ENCODE assay signal across 27 cellular contexts in genomic region chr2:126623000-126623399, GRCh38. TPM values are rescaled to one million over a fixed set of nuclear protein-coding genes. Genes with fewer than 3 reads are reported as not detected.
A peak's percentile ranks its signal among the peaks of the same experiment; 100 is the strongest.
DNase-seq lines count a peak whose midpoint lies in the region; ATAC-seq, FAIRE-seq and TF ChIP-seq lines count a peak whose summit lies in the region.
"Had no signal": no experiment of that assay in that cellular context is flagged by ENCODE, and none has a peak within 500 bp of the region (broad histone marks: within the 10 kb centered on the region; RNA-seq: fewer than 3 reads in every experiment).

No MANE protein-coding gene starts in this region.

- no peak overlapping the region for H3K9ac ChIP-seq in K562 (ENCODE audit: insufficient read depth in 1 of 2, low read depth in 2 of 2, low read length in 2 of 2)
- H3K9ac ChIP-seq: BLaER1 had no signal

- H3K36me3 Mint-ChIP-seq in activated CD4-positive, alpha-beta T cell treated with anti-CD3 and anti-CD28 coated beads, Interleukin-2, amount 10 ng/mL, durations not matched to agents 24 days and 14 days (ENCODE audit: low read depth): no peaks in the 10 kb centered on the region
- H3K36me3 Mint-ChIP-seq: CD14-positive monocyte; CD4-positive, alpha-beta memory T cell; CD4-positive, CD25-positive, alpha-beta regulatory T cell had no signal

- H2AFZ ChIP-seq in K562 (ENCODE audit: low read depth, low read length): no peak overlapping the region

- no peaks in the 10 kb centered on the region for H3K9me1 ChIP-seq in K562 (ENCODE audit: control insufficient read depth, insufficient read depth, low read length)

- H3K9me3 Mint-ChIP-seq in activated CD4-positive, alpha-beta T cell treated with anti-CD3 and anti-CD28 coated beads, Interleukin-2, amount 10 ng/mL, durations not matched to agents 24 days and 14 days: peaks cover 10% of the 10 kb centered on the region
- H3K9me3 Mint-ChIP-seq: CD4-positive, alpha-beta memory T cell; CD8-positive, alpha-beta memory T cell had no signal

- no peak for FAIRE-seq in A549 (lab: Jason Lieb, UNC)
- no peak for FAIRE-seq in K562 (lab: Jason Lieb, UNC)
- FAIRE-seq: GM12878, GM12892, GM18507 had no signal

- H4K20me1 ChIP-seq in K562 (replicated peaks; ENCODE audit: control insufficient read depth, insufficient read depth, low read length): no peaks in the 10 kb centered on the region
- H4K20me1 ChIP-seq: BLaER1 had no signal

- TF ChIP-seq CTCF in A549 (IDR thresholded peaks at IDR 0.05) (no peak), K562 (IDR thresholded peaks at IDR 0.05 in 2 of 3, conservative IDR thresholded peaks at IDR 0.05 in 1 of 3; ENCODE audit: insufficient read depth in 2 of 3, low read depth in 1 of 3, low read length in 3 of 3) (no peak)

- H3K27ac Mint-ChIP-seq in activated CD4-positive, alpha-beta T cell treated with anti-CD3 and anti-CD28 coated beads, Interleukin-2, amount 10 ng/mL, durations not matched to agents 24 days and 14 days: no peak overlapping the region
- H3K27ac Mint-ChIP-seq: CD4-positive, alpha-beta memory T cell; CD4-positive, CD25-positive, alpha-beta regulatory T cell; CD8-positive, alpha-beta memory T cell had no signal

- H3K27me3 ChIP-seq in K562 (ENCODE audit: control insufficient read depth in 2 of 2, insufficient read depth in 2 of 2, low read length in 2 of 2): no peaks in the 10 kb centered on the region; a peak in 1 of 5 replicates
- H3K27me3 ChIP-seq: BE2C, BLaER1 had no signal

- H3K4me3 Mint-ChIP-seq in activated CD4-positive, alpha-beta T cell treated with anti-CD3 and anti-CD28 coated beads, Interleukin-2, amount 10 ng/mL, durations not matched to agents 24 days and 14 days: no peak overlapping the region
- H3K4me3 Mint-ChIP-seq: CD14-positive monocyte; CD4-positive, alpha-beta memory T cell; CD4-positive, CD25-positive, alpha-beta regulatory T cell; CD8-positive, alpha-beta memory T cell had no signal

- 2% methylated on average over 3 of the region's 3 CpGs for WGBS in A549 (ENCODE audit: missing lambda C conversion rate)
- 9% methylated on average over 3 of the region's 3 CpGs for WGBS in K562 (ENCODE audit: insufficient coverage, low coverage, missing lambda C conversion rate)

- ATAC-seq in A549 (no peak), K562 (no peak), HG03571 (IDR thresholded peaks at IDR 0.05; ENCODE audit: unreplicated experiment) (no peak)
- ATAC-seq: GM12878 had no signal

- intact Hi-C loops in activated CD4-positive, alpha-beta T cell treated with anti-CD3 and anti-CD28 coated beads, Interleukin-2, amount 10 ng/mL, durations not matched to agents 24 days and 14 days (cut with micrococcal nuclease): no loop called here
- intact Hi-C loops in K562 (cut with micrococcal nuclease): no loop called here

- CTCF ChIA-PET in A549 (lab: Yijun Ruan, JAX) (no interaction called here), K562 (lab: Yijun Ruan, JAX; ENCODE audit: low intra/inter-chr PET ratio) (no interaction called here)

- in situ Hi-C loops in K562 (cut with MboI): no loop called here

- no peak overlapping the region for H3K27ac ChIP-seq in A549
- no peak overlapping the region for H3K27ac ChIP-seq in K562 (ENCODE audit: extremely low read depth, low read depth, low read length)
- H3K27ac ChIP-seq: 22Rv1, BLaER1 had no signal

- no peak overlapping the region for H3K4me2 ChIP-seq in A549
- H3K4me2 ChIP-seq in K562 (ENCODE audit: insufficient read depth, low read length): no peak overlapping the region
- H3K4me2 ChIP-seq: BLaER1 had no signal

- no TSS peak for BruUV-seq in K562 (replicated peaks; lab: Mats Ljungman, UMichigan)

- POLR2A ChIA-PET in A549 (lab: Yijun Ruan, JAX) (no interaction called here), K562 (lab: Yijun Ruan, JAX) (no interaction called here)

- no peaks in the 10 kb centered on the region for H3K36me3 ChIP-seq in K562 (ENCODE audit: control insufficient read depth, insufficient read depth, low read length)
- H3K36me3 ChIP-seq: BE2C, BLaER1 had no signal

- no peaks in the 10 kb centered on the region for H3K79me2 ChIP-seq in K562 (ENCODE audit: control insufficient read depth, insufficient read depth, low read length)

- no peak for TF ChIP-seq POLR2A in A549 (IDR thresholded peaks at IDR 0.05; ENCODE audit: low read length)
- no peak for TF ChIP-seq POLR2A in K562 (conservative IDR thresholded peaks at IDR 0.05)

- H3K27me3 Mint-ChIP-seq in activated CD4-positive, alpha-beta T cell treated with anti-CD3 and anti-CD28 coated beads, Interleukin-2, amount 10 ng/mL, durations not matched to agents 24 days and 14 days: peaks cover 8% of the 10 kb centered on the region

- no peaks in the 10 kb centered on the region for H3K9me3 ChIP-seq in A549
- peaks cover 2% of the 10 kb centered on the region for H3K9me3 ChIP-seq in K562 (replicated peaks; ENCODE audit: control insufficient read depth, insufficient read depth, low read depth, low read length)
- H3K9me3 ChIP-seq: BE2C had no signal

- TF ChIP-seq RAD21 in A549 (conservative IDR thresholded peaks at IDR 0.05 in 1 of 2, IDR thresholded peaks at IDR 0.05 in 1 of 2): no peak
- TF ChIP-seq RAD21 in K562 (CRISPR knock-in tag; conservative IDR thresholded peaks at IDR 0.05 in 1 of 2, IDR thresholded peaks at IDR 0.05 in 1 of 2): no peak

- TF ChIP-seq EP300 in A549 (IDR thresholded peaks at IDR 0.05) (no peak), K562 (IDR thresholded peaks at IDR 0.05; ENCODE audit: low read length) (no peak)

- H3K4me1 Mint-ChIP-seq in activated CD4-positive, alpha-beta T cell treated with anti-CD3 and anti-CD28 coated beads, Interleukin-2, amount 10 ng/mL, durations not matched to agents 24 days and 14 days: no peaks in the 10 kb centered on the region
- H3K4me1 Mint-ChIP-seq: CD4-positive, alpha-beta memory T cell; CD4-positive, CD25-positive, alpha-beta regulatory T cell; CD8-positive, alpha-beta memory T cell had no signal

- H3K4me1 ChIP-seq in A549 (no peaks in the 10 kb centered on the region), K562 (replicated peaks in 1 of 2; ENCODE audit: control insufficient read depth in 2 of 2, insufficient read depth in 2 of 2, low read length in 2 of 2) (no peaks in the 10 kb centered on the region; a peak in 2 of 5 replicates)
- H3K4me1 ChIP-seq: BE2C, BLaER1 had no signal

- H3K4me3 ChIP-seq in A549: no peak overlapping the region
- no peak overlapping the region for H3K4me3 ChIP-seq in K562
- H3K4me3 ChIP-seq: BLaER1, GM12878 had no signal

- peak; percentile 7 for DNase-seq in activated CD4-positive, alpha-beta T cell treated with anti-CD3 and anti-CD28 coated beads, Interleukin-2, amount 10 ng/mL, durations not matched to agents 24 days and 14 days
- DNase-seq in activated CD4-positive, alpha-beta T cell treated with anti-CD3 and anti-CD28 coated beads for 4 hours: no peak
- DNase-seq in A549 (ENCODE audit: low read depth in 1 of 2, low spot score in 1 of 2) (no peak), NCI-H2227 (lab: John Stamatoyannopoulos, UW; ENCODE audit: unreplicated experiment) (peak; percentile 51), K562 (ENCODE audit: extremely low read depth in 1 of 4, low spot score in 3 of 4) (no peak), NAMALWA (ENCODE audit: low spot score) (no peak)
- DNase-seq: ACHN; BE2C; C1 segment of cervical spinal cord; CD4-positive, alpha-beta memory T cell; CD4-positive, CD25-positive, alpha-beta regulatory T cell; CD8-positive, alpha-beta memory T cell; COR-L47; DMS 273 treated with DMSO at 0.1 percent for 48 hours; DMS153; DMS53; DMS79; DND-41; EL; GDM1 had no signal

TF ChIP-seq in A549, 52 proteins besides CTCF, POLR2A, EP300 and RAD21:
- TF ChIP-seq MAFK (IDR thresholded peaks at IDR 0.05; ENCODE audit: partially characterized antibody) (peak; percentile 71), MYC (IDR thresholded peaks at IDR 0.05; ENCODE audit: borderline replicate concordance, low read length) (no peak)

TF ChIP-seq in K562, 482 proteins besides CTCF, POLR2A, EP300 and RAD21:
- TF ChIP-seq MAFF (IDR thresholded peaks at IDR 0.05; ENCODE audit: low read length) (peak; percentile 30), ZNF316 (IDR thresholded peaks at IDR 0.05) (peak; percentile 77), C11orf30 (IDR thresholded peaks at IDR 0.05; ENCODE audit: low read depth) (peak; percentile 59; the same call in 1 of the 2 replicates), MAFG (tag; conservative IDR thresholded peaks at IDR 0.05) (peak; percentile 34; the same call in 1 of the 2 replicates), MEF2D (tag; conservative IDR thresholded peaks at IDR 0.05; ENCODE audit: low read depth) (no peak), KLF16 (IDR thresholded peaks at IDR 0.05) (no peak)

RNA-seq across cellular contexts. Expression of gene GYPC, which starts 33.0 kb away (rescaled TPM):
- total RNA-seq in activated CD4-positive, alpha-beta T cell treated with anti-CD3 and anti-CD28 coated beads, Interleukin-2, amount 10 ng/mL, durations not matched to agents 24 days and 14 days: 120 and 122 TPM in 2 replicates
- polyA plus RNA-seq in A549 (2011; rRNA removed) (not detected in 2 replicates), A549 (2017; fragmentation: RNase III; extraction: RNeasy Plus Mini Kit Qiagen cat#74134 plus additional on column Dnase treatment) (not detected in 3 replicates), K562 (2011; rRNA removed) (241 and 252 TPM in 2 replicates), K562 (2014; fragmentation: Illumina TruSeq; extraction: Trizol) (202 and 211 TPM in 2 replicates), K562 (2014; fragmentation: Nextera tagmentation; extraction: Ambion mirVana) (10 to 100 TPM; 50.6 to 53.7 TPM), K562 (2014; rRNA removed) (229 and 299 TPM in 2 replicates)
- polyA plus RNA-seq in A549 (2012; cell fraction: cytosol; rRNA removed): not detected in 2 replicates
- not detected in 2 replicates for polyA plus RNA-seq in A549 (2012; cell fraction: nucleus; rRNA removed)
- polyA minus RNA-seq in A549 (2011; rRNA and poly(A)+ RNA removed): 0.29 TPM in 2 replicates
- total RNA-seq in K562 (2011; cell fraction: chromatin; rRNA removed; ENCODE audit: low replicate concordance): 120 and 158 TPM in 2 replicates
- total RNA-seq in K562 (2011; cell fraction: nucleolus; rRNA removed): 166 and 169 TPM in 2 replicates
- total RNA-seq in K562 (2011; cell fraction: nucleoplasm; rRNA removed): 154 and 197 TPM in 2 replicates
- total RNA-seq in K562 (2014; rRNA removed) (282 and 367 TPM in 2 replicates), K562 (2014; rRNA removed; fragmentation: Illumina TruSeq; extraction: Trizol) (121 and 155 TPM in 2 replicates), K562 (2015; rRNA removed; fragmentation: Illumina TruSeq; extraction: Trizol) (174 and 181 TPM in 2 replicates), K562 (2021) (194 and 210 TPM in 2 replicates)
- 439 and 540 TPM in 2 replicates for polyA plus RNA-seq in K562 (2011; cell fraction: cytosol; rRNA removed)
- 132 and 178 TPM in 2 replicates for polyA plus RNA-seq in K562 (2011; cell fraction: nucleus; rRNA removed)
- polyA plus RNA-seq in K562 (2012): 183 and 349 TPM in 2 replicates
- 144 and 198 TPM in 2 replicates for polyA minus RNA-seq in K562 (2011; rRNA and poly(A)+ RNA removed)
- polyA minus RNA-seq in K562 (2011; cell fraction: cytosol; rRNA and poly(A)+ RNA removed): 95.9 and 113 TPM in 2 replicates
- polyA minus RNA-seq in K562 (2011; cell fraction: nucleus; rRNA and poly(A)+ RNA removed): 29.8 and 52.5 TPM in 2 replicates

Comparison
In these comparisons a context has a peak if more than half of its experiments do, and no peak if none do; other contexts are left out.
1. DNase-seq: peak in activated CD4-positive, alpha-beta T cell treated with anti-CD3 and anti-CD28 coated beads, Interleukin-2, amount 10 ng/mL, durations not matched to agents 24 days and 14 days (single experiment) and NCI-H2227 (single experiment); none in activated CD4-positive, alpha-beta T cell treated with anti-CD3 and anti-CD28 coated beads for 4 hours (0 of 2), A549 (0 of 2), K562 (0 of 4) and NAMALWA (single experiment).